Comparison of ENCODE assay signal across 12 cellular contexts in the genomic region with DNA sequence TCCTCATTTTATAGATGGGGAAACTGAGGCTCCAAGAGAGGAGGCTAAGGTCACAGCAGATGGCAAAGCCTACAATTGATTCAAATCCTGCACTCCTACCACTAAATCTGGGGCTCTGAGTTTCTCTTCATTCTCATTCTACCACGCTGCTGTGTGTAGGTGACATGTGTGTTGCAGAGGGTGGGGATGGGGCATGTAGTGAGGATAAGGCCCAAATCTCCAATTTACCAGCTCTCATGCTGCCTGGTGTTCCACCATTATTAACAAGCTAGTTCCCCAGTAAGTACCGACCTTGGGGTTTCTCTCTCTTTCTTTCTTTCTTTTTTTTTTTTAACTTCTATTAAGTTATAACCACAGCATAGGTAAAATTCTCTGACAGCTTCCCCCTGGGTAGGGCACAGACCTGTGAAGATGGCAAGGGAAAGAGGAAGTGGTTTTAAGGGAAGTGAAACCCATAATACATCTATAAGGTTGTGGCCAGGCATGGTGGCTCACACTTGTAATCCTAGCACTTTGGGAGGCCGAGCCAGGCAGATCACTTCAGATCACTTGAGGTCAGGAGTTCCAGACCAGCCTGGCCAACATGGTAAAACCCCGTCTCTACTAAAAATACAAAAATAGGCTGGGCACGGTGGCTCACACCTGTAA. TPM values are rescaled to one million over a fixed set of nuclear protein-coding genes. Genes with fewer than 3 reads are reported as not detected.
DNase-seq lines count a peak whose midpoint lies in the region; ATAC-seq lines count a peak whose summit lies in the region.
"Had no signal": no experiment of that assay in that cellular context is flagged by ENCODE, and none has a peak within 500 bp of the region (broad histone marks: within the 10 kb centered on the region; RNA-seq: fewer than 3 reads in every experiment).

No MANE protein-coding gene starts in this region.

- peaks cover 42% of the 10 kb centered on the region for H3K4me1 Mint-ChIP-seq in activated CD4-positive, alpha-beta T cell treated with anti-CD3 and anti-CD28 coated beads, Interleukin-2, amount 10 ng/mL, durations not matched to agents 7 days and 5 days

- H3K9me3 Mint-ChIP-seq in activated CD4-positive, alpha-beta T cell treated with anti-CD3 and anti-CD28 coated beads, Interleukin-2, amount 10 ng/mL, durations not matched to agents 7 days and 5 days = no peaks in the 10 kb centered on the region

- POLR2A ChIA-PET in activated CD4-positive, alpha-beta T cell treated with anti-CD3 and anti-CD28 coated beads, Interleukin-2, amount 10 ng/mL, durations not matched to agents 7 days and 5 days (lab: Charles Lee) = no interaction called here

- no peaks in the 10 kb centered on the region for H3K36me3 Mint-ChIP-seq in activated CD4-positive, alpha-beta T cell treated with anti-CD3 and anti-CD28 coated beads, Interleukin-2, amount 10 ng/mL, durations not matched to agents 7 days and 5 days (ENCODE audit: low read depth)

- peak; percentile 61 for ATAC-seq in HG03571 (IDR thresholded peaks at IDR 0.05; ENCODE audit: unreplicated experiment)
- ATAC-seq in stimulated activated naive CD8-positive, alpha-beta T cell treated with anti-CD3 and anti-CD28 coated beads, Interleukin-15, Interleukin-2, amounts not matched to agents 100 U/mL and 50 U/mL, for 24 hours = peak; percentile 63
- no peak for ATAC-seq in GM21447 (IDR thresholded peaks at IDR 0.05; ENCODE audit: unreplicated experiment)
- ATAC-seq: A549 had no signal

- CTCF ChIA-PET in activated CD4-positive, alpha-beta T cell treated with anti-CD3 and anti-CD28 coated beads, Interleukin-2, amount 10 ng/mL, durations not matched to agents 7 days and 5 days (lab: Charles Lee) = interaction anchor here (0.6 to 1.5 kb wide), 7 partner anchors 18 to 125 kb away, joined by 3 to 4 read pairs (median 3); a partner anchor contains a TSS

- DNase-seq in activated CD4-positive, alpha-beta T cell treated with anti-CD3 and anti-CD28 coated beads, Interleukin-2, amount 10 ng/mL, durations not matched to agents 7 days and 5 days = peak; percentile 37
- no peak for DNase-seq in activated CD4-positive, alpha-beta T cell treated with anti-CD3 and anti-CD28 coated beads for 48 hours
- peak; percentile 22 for DNase-seq in UCSD-AML1 (lab: John Stamatoyannopoulos, UW; ENCODE audit: unreplicated experiment)
- no peak for DNase-seq in stimulated activated naive CD8-positive, alpha-beta T cell treated with anti-CD3 and anti-CD28 coated beads, Interleukin-15, Interleukin-2, amounts not matched to agents 100 U/mL and 50 U/mL, for 24 hours
- no peak for DNase-seq in NK-92 (lab: John Stamatoyannopoulos, UW; ENCODE audit: unreplicated experiment)
- DNase-seq in hippocampal formation (lab: John Stamatoyannopoulos, UW) = no peak
- DNase-seq: amygdala, mesendoderm, NCI-H1694 had no signal

- H3K4me3 Mint-ChIP-seq in activated CD4-positive, alpha-beta T cell treated with anti-CD3 and anti-CD28 coated beads, Interleukin-2, amount 10 ng/mL, durations not matched to agents 7 days and 5 days = no peak overlapping the region

- peaks cover 14% of the 10 kb centered on the region for H3K27me3 Mint-ChIP-seq in activated CD4-positive, alpha-beta T cell treated with anti-CD3 and anti-CD28 coated beads, Interleukin-2, amount 10 ng/mL, durations not matched to agents 7 days and 5 days

- H3K27ac Mint-ChIP-seq in activated CD4-positive, alpha-beta T cell treated with anti-CD3 and anti-CD28 coated beads, Interleukin-2, amount 10 ng/mL, durations not matched to agents 7 days and 5 days = peak overlapping the region; percentile 81

RNA-seq across cellular contexts. Expression of a gene that starts 13.0 kb away (rescaled TPM):
- under 1 TPM; 0.17 to 0.25 TPM for total RNA-seq in activated CD4-positive, alpha-beta T cell treated with anti-CD3 and anti-CD28 coated beads, Interleukin-2, amount 10 ng/mL, durations not matched to agents 7 days and 5 days

RNA-seq across cellular contexts. Expression of a gene that starts 14.4 kb away (rescaled TPM):
- not detected for total RNA-seq in activated CD4-positive, alpha-beta T cell treated with anti-CD3 and anti-CD28 coated beads, Interleukin-2, amount 10 ng/mL, durations not matched to agents 7 days and 5 days

RNA-seq across cellular contexts. Expression of a gene that starts 27.2 kb away (rescaled TPM):
- total RNA-seq in activated CD4-positive, alpha-beta T cell treated with anti-CD3 and anti-CD28 coated beads, Interleukin-2, amount 10 ng/mL, durations not matched to agents 7 days and 5 days = 1 to 10 TPM; 7.5 to 8.1 TPM

RNA-seq across cellular contexts. Expression of a gene that starts 41.9 kb away (rescaled TPM):
- total RNA-seq in activated CD4-positive, alpha-beta T cell treated with anti-CD3 and anti-CD28 coated beads, Interleukin-2, amount 10 ng/mL, durations not matched to agents 7 days and 5 days = 10 to 100 TPM; 23.9 to 25.6 TPM

RNA-seq across cellular contexts. Expression of a gene that starts 57.1 kb away (rescaled TPM):
- not detected for total RNA-seq in activated CD4-positive, alpha-beta T cell treated with anti-CD3 and anti-CD28 coated beads, Interleukin-2, amount 10 ng/mL, durations not matched to agents 7 days and 5 days

Comparison
In these comparisons a context has a peak if more than half of its experiments do, and no peak if none do; other contexts are left out.
1. DNase-seq: peak in activated CD4-positive, alpha-beta T cell treated with anti-CD3 and anti-CD28 coated beads, Interleukin-2, amount 10 ng/mL, durations not matched to agents 7 days and 5 days (single experiment) and UCSD-AML1 (single experiment); none in activated CD4-positive, alpha-beta T cell treated with anti-CD3 and anti-CD28 coated beads for 48 hours (single experiment), stimulated activated naive CD8-positive, alpha-beta T cell treated with anti-CD3 and anti-CD28 coated beads, Interleukin-15, Interleukin-2, amounts not matched to agents 100 U/mL and 50 U/mL, for 24 hours (single experiment), NK-92 (single experiment) and hippocampal formation (0 of 2).